ENCODE assay signal across 38 cellular contexts in genomic region chr13:91729859-91730258, GRCh38.
"Had no signal": no experiment of that assay in that cellular context is flagged by ENCODE, and none has a peak within 500 bp of the region (broad histone marks: within the 10 kb centered on the region; RNA-seq: fewer than 3 reads in every experiment).

No MANE protein-coding gene starts in this region.

- H3K27ac ChIP-seq: KMS-11 had no signal

- H3K27me3 ChIP-seq: MG63 had no signal

- DNase-seq: Karpas-422, Kasumi-1, KG1, MG63, MM.1S, MV-4-11, NCI-H1048, NCI-H1092, NCI-H1092 treated with DMSO at 0.1 percent for 48 hours, NCI-H1105, NCI-H1105 treated with DMSO at 0.1 percent for 48 hours, NCI-H1417, NCI-H1417 treated with DMSO at 0.1 percent for 48 hours, NCI-H1436, NCI-H1436 treated with DMSO at 0.1 percent for 48 hours, NCI-H146, NCI-H1694, NCI-H1694 treated with DMSO at 0.1 percent for 48 hours, NCI-H187, NCI-H187 treated with DMSO at 0.1 percent for 48 hours, NCI-H1930, NCI-H2029, NCI-H2029 treated with DMSO at 0.1 percent for 48 hours, NCI-H2081 treated with DMSO at 0.1 percent for 48 hours, NCI-H2107, NCI-H2171, NCI-H2171 treated with DMSO at 0.1 percent for 48 hours, NCI-H2227 treated with DMSO at 0.1 percent for 48 hours, NCI-H226, NCI-H345, NCI-H446, NCI-H446 treated with DMSO at 0.1 percent for 48 hours, NCI-H510A, NCI-H510A treated with DMSO at 0.1 percent for 48 hours, NCI-H524, NCI-H524 treated with DMSO at 0.1 percent for 48 hours, NCI-H526 had no signal

- H3K36me3 ChIP-seq: MG63 had no signal

- H3K4me2 ChIP-seq: KMS-11 had no signal

- H3K9me3 ChIP-seq: MG63 had no signal

- H3K4me3 ChIP-seq: MG63 had no signal

- H3K9ac ChIP-seq: KMS-11 had no signal
